29 cellular contexts compared by ENCODE assay signal in the genomic region with DNA sequence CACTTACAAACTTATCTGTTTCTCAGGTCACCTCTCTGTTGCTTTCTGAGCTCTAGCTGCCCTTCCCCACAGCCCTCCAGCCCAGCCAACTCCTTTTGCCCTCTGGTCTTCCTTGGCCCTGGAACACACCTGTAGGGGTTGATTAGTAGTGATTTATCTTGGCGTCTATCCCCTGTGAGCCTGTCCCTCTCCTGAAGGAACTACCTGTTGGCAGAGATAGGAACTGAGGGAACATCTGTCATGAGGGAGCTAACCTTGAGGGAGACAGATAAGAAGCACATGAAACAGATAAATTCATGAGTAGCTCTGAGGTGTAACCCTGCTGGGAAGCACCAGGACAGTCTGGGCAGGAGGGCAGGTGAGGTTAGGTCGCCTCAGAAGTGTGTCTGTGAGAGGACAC. TPM values are rescaled to one million over a fixed set of nuclear protein-coding genes. Genes with fewer than 3 reads are reported as not detected.
"Had no signal": no experiment of that assay in that cellular context is flagged by ENCODE, and none has a peak within 500 bp of the region (broad histone marks: within the 10 kb centered on the region; RNA-seq: fewer than 3 reads in every experiment).

No MANE protein-coding gene starts in this region.

- H3K9me3 Mint-ChIP-seq: activated T-cell treated with anti-CD3 and anti-CD28 coated beads, Interleukin-2, amount 50 U/mL, for 24 hours; activated T-helper 1 cell treated with anti-CD3 and anti-CD28 coated beads, Interleukin-12 subunit alpha, Interleukin-12 subunit beta, Interleukin-2, Interleukin-4 antibody, amounts not matched to agents 30 ng/mL and 10 ng/mL and 1 ng/mL, durations not matched to agents 14 hours and 24 hours and 36 hours; central memory CD8-positive, alpha-beta T cell; IgD-negative memory B cell; T-cell; WTC11 had no signal

- DNase-seq: activated CD4-positive, alpha-beta T cell treated with anti-CD3 and anti-CD28 coated beads for 48 hours; activated CD4-positive, alpha-beta T cell treated with anti-CD3 and anti-CD28 coated beads, Interleukin-2, amount 50 U/mL, for 4 hours; activated CD4-positive, CD25-positive, alpha-beta regulatory T cell treated with anti-CD3 and anti-CD28 coated beads, Interleukin-2, amount 50 U/mL, for 72 hours; activated CD8-positive, alpha-beta memory T cell treated with anti-CD3 and anti-CD28 coated beads, Interleukin-2, amount 10 ng/mL, durations not matched to agents 7 days and 5 days; activated effector memory CD4-positive, alpha-beta T cell treated with anti-CD3 and anti-CD28 coated beads, Interleukin-2, amount 50 U/mL, for 16 hours; activated naive CD4-positive, alpha-beta T cell treated with Interleukin-2 at 50 U/mL for 16 hours; activated T-cell treated with anti-CD3 and anti-CD28 coated beads, Interleukin-2, amount 50 U/mL, for 24 hours; body of pancreas; MG63; NCI-H1105; NCI-H1436; NCI-H1694 treated with DMSO at 0.1 percent for 48 hours; NCI-H2029 treated with DMSO at 0.1 percent for 48 hours; NCI-H345; NCI-H510A; NCI-H69; NK-92 treated with Interleukin-12 subunit alpha and Interleukin-12 subunit beta, amount 100 ng/mL, for 24 hours; OCI-M1; RPMI8226; T-cell had no signal

- H3K4me1 Mint-ChIP-seq: WTC11 had no signal

- H3K4me3 ChIP-seq: body of pancreas, MG63, SK-N-MC had no signal

- FAIRE-seq: bronchial epithelial cell had no signal

- H3K27me3 Mint-ChIP-seq: activated CD8-positive, alpha-beta memory T cell treated with anti-CD3 and anti-CD28 coated beads, Interleukin-2, amount 10 ng/mL, durations not matched to agents 7 days and 5 days; activated T-cell treated with anti-CD3 and anti-CD28 coated beads, Interleukin-2, amount 50 U/mL, for 24 hours; central memory CD8-positive, alpha-beta T cell; IgD-negative memory B cell; T-cell had no signal

- H3K27ac ChIP-seq: body of pancreas, SK-N-MC had no signal

- H3K27me3 ChIP-seq: body of pancreas, MG63 had no signal

- H3K4me1 ChIP-seq: body of pancreas had no signal

- H3K9me3 ChIP-seq: body of pancreas, MG63 had no signal

- H3K4me3 Mint-ChIP-seq: activated CD8-positive, alpha-beta memory T cell treated with anti-CD3 and anti-CD28 coated beads, Interleukin-2, amount 10 ng/mL, durations not matched to agents 7 days and 5 days; activated T-cell treated with anti-CD3 and anti-CD28 coated beads, Interleukin-2, amount 50 U/mL, for 24 hours; activated T-helper 1 cell treated with anti-CD3 and anti-CD28 coated beads, Interleukin-12 subunit alpha, Interleukin-12 subunit beta, Interleukin-2, Interleukin-4 antibody, amounts not matched to agents 30 ng/mL and 10 ng/mL and 1 ng/mL, durations not matched to agents 14 hours and 24 hours and 36 hours; central memory CD8-positive, alpha-beta T cell; IgD-negative memory B cell; T-cell; WTC11 had no signal

- H3K27ac Mint-ChIP-seq: activated CD8-positive, alpha-beta memory T cell treated with anti-CD3 and anti-CD28 coated beads, Interleukin-2, amount 10 ng/mL, durations not matched to agents 7 days and 5 days; activated T-helper 1 cell treated with anti-CD3 and anti-CD28 coated beads, Interleukin-12 subunit alpha, Interleukin-12 subunit beta, Interleukin-2, Interleukin-4 antibody, amounts not matched to agents 30 ng/mL and 10 ng/mL and 1 ng/mL, durations not matched to agents 14 hours and 24 hours and 36 hours; IgD-negative memory B cell; T-cell had no signal

- ATAC-seq: activated CD8-positive, alpha-beta memory T cell treated with anti-CD3 and anti-CD28 coated beads, Interleukin-2, amount 10 ng/mL, durations not matched to agents 7 days and 5 days; body of pancreas; Panc1; T-cell; WTC11 had no signal

RNA-seq across cellular contexts. Expression of gene GSTT4, which starts 44.7 kb away (rescaled TPM):
- total RNA-seq: activated CD8-positive, alpha-beta memory T cell treated with anti-CD3 and anti-CD28 coated beads, Interleukin-2, amount 10 ng/mL, durations not matched to agents 7 days and 5 days; activated T-helper 1 cell treated with anti-CD3 and anti-CD28 coated beads, Interleukin-12 subunit alpha, Interleukin-12 subunit beta, Interleukin-2, Interleukin-4 antibody, amounts not matched to agents 30 ng/mL and 10 ng/mL and 1 ng/mL, durations not matched to agents 14 hours and 24 hours and 36 hours; aorta; body of pancreas; bronchial epithelial cell; Right ventricle myocardium inferior; T-cell; WTC11 had no signal
- polyA plus RNA-seq: aorta, IgD-negative memory B cell had no signal
